1 cellular context compared by ENCODE assay signal in the genomic region with DNA sequence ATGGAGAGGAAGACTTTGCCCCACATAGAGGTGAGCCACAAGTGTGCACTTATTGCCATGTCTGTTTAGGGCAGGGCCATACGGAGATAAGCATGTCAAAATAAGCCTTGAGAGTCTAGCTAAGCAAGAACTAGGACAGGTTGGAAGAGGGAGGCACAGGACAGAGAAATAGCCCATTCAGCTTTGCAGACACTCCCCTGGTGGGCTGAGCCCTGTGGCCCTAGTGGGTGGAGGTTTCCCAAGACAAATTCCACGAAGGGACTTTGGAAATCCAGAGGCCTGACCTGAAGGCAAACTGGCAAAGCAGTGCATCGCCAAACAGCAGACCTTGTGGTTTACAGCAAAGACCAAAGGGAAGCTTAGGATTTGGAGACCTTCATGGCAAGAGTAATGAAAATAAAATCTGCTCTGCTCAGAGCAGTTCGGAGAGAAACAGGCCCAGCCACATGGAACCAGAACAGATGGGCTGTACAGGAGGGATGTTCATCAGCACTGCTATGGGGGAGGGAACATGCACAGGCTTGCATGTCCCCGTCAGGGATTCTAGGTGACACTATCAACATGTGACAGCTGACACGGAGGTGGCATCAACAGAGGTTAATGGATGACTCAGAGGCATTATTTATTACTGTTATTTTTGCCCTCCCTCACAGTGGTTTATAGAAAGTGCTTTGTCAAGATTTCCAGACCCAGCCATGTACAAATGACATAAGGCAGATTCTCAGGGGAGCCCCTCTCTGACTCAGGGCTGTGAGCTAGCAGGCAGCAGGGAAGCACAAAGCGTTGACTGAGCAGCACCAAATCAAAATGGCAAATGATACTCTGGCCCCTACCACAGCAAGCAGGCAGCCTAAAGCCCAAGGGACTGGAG.
TF ChIP-seq lines count a peak whose summit lies in the region.

No MANE protein-coding gene starts in this region.

TF ChIP-seq in K562, 482 proteins besides CTCF, POLR2A, EP300 and RAD21 (continued from another document and continues in another):
- TF ChIP-seq, protein P1, sequence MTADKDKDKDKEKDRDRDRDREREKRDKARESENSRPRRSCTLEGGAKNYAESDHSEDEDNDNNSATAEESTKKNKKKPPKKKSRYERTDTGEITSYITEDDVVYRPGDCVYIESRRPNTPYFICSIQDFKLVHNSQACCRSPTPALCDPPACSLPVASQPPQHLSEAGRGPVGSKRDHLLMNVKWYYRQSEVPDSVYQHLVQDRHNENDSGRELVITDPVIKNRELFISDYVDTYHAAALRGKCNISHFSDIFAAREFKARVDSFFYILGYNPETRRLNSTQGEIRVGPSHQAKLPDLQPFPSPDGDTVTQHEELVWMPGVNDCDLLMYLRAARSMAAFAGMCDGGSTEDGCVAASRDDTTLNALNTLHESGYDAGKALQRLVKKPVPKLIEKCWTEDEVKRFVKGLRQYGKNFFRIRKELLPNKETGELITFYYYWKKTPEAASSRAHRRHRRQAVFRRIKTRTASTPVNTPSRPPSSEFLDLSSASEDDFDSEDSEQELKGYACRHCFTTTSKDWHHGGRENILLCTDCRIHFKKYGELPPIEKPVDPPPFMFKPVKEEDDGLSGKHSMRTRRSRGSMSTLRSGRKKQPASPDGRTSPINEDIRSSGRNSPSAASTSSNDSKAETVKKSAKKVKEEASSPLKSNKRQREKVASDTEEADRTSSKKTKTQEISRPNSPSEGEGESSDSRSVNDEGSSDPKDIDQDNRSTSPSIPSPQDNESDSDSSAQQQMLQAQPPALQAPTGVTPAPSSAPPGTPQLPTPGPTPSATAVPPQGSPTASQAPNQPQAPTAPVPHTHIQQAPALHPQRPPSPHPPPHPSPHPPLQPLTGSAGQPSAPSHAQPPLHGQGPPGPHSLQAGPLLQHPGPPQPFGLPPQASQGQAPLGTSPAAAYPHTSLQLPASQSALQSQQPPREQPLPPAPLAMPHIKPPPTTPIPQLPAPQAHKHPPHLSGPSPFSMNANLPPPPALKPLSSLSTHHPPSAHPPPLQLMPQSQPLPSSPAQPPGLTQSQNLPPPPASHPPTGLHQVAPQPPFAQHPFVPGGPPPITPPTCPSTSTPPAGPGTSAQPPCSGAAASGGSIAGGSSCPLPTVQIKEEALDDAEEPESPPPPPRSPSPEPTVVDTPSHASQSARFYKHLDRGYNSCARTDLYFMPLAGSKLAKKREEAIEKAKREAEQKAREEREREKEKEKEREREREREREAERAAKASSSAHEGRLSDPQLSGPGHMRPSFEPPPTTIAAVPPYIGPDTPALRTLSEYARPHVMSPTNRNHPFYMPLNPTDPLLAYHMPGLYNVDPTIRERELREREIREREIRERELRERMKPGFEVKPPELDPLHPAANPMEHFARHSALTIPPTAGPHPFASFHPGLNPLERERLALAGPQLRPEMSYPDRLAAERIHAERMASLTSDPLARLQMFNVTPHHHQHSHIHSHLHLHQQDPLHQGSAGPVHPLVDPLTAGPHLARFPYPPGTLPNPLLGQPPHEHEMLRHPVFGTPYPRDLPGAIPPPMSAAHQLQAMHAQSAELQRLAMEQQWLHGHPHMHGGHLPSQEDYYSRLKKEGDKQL (CRISPR knock-in tag; IDR thresholded peaks at IDR 0.05; ENCODE audit: borderline replicate concordance), result no peak; the same call in 1 of the 2 replicates
- TF ChIP-seq ETV6 (IDR thresholded peaks at IDR 0.05; ENCODE audit: borderline replicate concordance in 1 of 2, low read depth in 2 of 2, low read length in 1 of 2) (no peak), ETV6 (CRISPR knock-in tag; IDR thresholded peaks at IDR 0.05; ENCODE audit: borderline replicate concordance) (no peak), ZNF507 (tag; conservative IDR thresholded peaks at IDR 0.05) (no peak), RFX5 (IDR thresholded peaks at IDR 0.05; ENCODE audit: low read depth, low read length) (no peak), DDX20 (tag; IDR thresholded peaks at IDR 0.05; ENCODE audit: low read depth) (no peak), ARID2 (IDR thresholded peaks at IDR 0.05) (no peak), ZKSCAN1 (IDR thresholded peaks at IDR 0.05; ENCODE audit: low read depth, low read length) (no peak; the same call in 1 of the 2 replicates), HMG20A (CRISPR knock-in tag; conservative IDR thresholded peaks at IDR 0.05) (0 out of 2 replicates have a peak, but pooled peaks have one; percentile 14), L3MBTL2 (IDR thresholded peaks at IDR 0.05) (peak; percentile 69; the same call in 1 of the 2 replicates), KDM1A (IDR thresholded peaks at IDR 0.05) (peak; percentile 76 to 93), SMAD4 (CRISPR knock-in tag; conservative IDR thresholded peaks at IDR 0.05) (0 out of 2 replicates have a peak, but pooled peaks have one; percentile 8), EWSR1 (IDR thresholded peaks at IDR 0.05; ENCODE audit: borderline replicate concordance, low read depth, partially characterized antibody) (no peak), ZNF165 (CRISPR knock-in tag; IDR thresholded peaks at IDR 0.05; ENCODE audit: borderline replicate concordance) (peak; percentile 32; the same call in 1 of the 2 replicates), SP2 (IDR thresholded peaks at IDR 0.05; ENCODE audit: extremely low read depth, low read depth, low read length, poor library complexity, severe bottlenecking) (no peak), HSF4 (CRISPR knock-in tag; IDR thresholded peaks at IDR 0.05; ENCODE audit: borderline replicate concordance) (no peak), XRCC5 (IDR thresholded peaks at IDR 0.05; ENCODE audit: low read depth, low read length) (no peak), GABPB1 (CRISPR knock-in tag; IDR thresholded peaks at IDR 0.05) (no peak), PPARD (CRISPR knock-in tag; IDR thresholded peaks at IDR 0.05) (no peak), ZNF3 (CRISPR knock-in tag; IDR thresholded peaks at IDR 0.05) (no peak), FOSL1 (tag; conservative IDR thresholded peaks at IDR 0.05) (peak; percentile 96), ZNF133 (CRISPR knock-in tag; IDR thresholded peaks at IDR 0.05) (no peak), ZNF384 (IDR thresholded peaks at IDR 0.05; ENCODE audit: low read depth, low read length) (0 out of 2 replicates have a peak, but pooled peaks have one; percentile 25), FOXK2 (conservative IDR thresholded peaks at IDR 0.05 in 1 of 2, IDR thresholded peaks at IDR 0.05 in 1 of 2; ENCODE audit: low read depth in 2 of 2) (peak; percentile 69 to 78), CHD1 (IDR thresholded peaks at IDR 0.05; ENCODE audit: low read length) (no peak), KLF16 (IDR thresholded peaks at IDR 0.05) (peak; percentile 23; the same call in 1 of the 2 replicates), ZNF143 (CRISPR knock-in tag; IDR thresholded peaks at IDR 0.05) (no peak), ZNF830 (CRISPR knock-in tag; IDR thresholded peaks at IDR 0.05) (no peak), PYGO2 (tag; IDR thresholded peaks at IDR 0.05) (no peak)
- TF ChIP-seq, protein P2, sequence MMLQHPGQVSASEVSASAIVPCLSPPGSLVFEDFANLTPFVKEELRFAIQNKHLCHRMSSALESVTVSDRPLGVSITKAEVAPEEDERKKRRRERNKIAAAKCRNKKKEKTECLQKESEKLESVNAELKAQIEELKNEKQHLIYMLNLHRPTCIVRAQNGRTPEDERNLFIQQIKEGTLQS (IDR thresholded peaks at IDR 0.05), result peak; percentile 96
- TF ChIP-seq, protein P2 (CRISPR knock-in tag; conservative IDR thresholded peaks at IDR 0.05), result 0 out of 2 replicates have a peak, but pooled peaks have one; percentile 66
- TF ChIP-seq, protein P3, sequence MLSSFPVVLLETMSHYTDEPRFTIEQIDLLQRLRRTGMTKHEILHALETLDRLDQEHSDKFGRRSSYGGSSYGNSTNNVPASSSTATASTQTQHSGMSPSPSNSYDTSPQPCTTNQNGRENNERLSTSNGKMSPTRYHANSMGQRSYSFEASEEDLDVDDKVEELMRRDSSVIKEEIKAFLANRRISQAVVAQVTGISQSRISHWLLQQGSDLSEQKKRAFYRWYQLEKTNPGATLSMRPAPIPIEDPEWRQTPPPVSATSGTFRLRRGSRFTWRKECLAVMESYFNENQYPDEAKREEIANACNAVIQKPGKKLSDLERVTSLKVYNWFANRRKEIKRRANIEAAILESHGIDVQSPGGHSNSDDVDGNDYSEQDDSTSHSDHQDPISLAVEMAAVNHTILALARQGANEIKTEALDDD (IDR thresholded peaks at IDR 0.05), result no peak
- TF ChIP-seq, protein P4, sequence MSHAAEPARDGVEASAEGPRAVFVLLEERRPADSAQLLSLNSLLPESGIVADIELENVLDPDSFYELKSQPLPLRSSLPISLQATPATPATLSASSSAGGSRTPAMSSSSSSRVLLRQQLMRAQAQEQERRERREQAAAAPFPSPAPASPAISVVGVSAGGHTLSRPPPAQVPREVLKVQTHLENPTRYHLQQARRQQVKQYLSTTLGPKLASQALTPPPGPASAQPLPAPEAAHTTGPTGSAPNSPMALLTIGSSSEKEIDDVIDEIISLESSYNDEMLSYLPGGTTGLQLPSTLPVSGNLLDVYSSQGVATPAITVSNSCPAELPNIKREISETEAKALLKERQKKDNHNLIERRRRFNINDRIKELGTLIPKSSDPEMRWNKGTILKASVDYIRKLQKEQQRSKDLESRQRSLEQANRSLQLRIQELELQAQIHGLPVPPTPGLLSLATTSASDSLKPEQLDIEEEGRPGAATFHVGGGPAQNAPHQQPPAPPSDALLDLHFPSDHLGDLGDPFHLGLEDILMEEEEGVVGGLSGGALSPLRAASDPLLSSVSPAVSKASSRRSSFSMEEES (CRISPR knock-in tag; IDR thresholded peaks at IDR 0.05), result 0 out of 2 replicates have a peak, but pooled peaks have one; percentile 12
- TF ChIP-seq, protein P5, sequence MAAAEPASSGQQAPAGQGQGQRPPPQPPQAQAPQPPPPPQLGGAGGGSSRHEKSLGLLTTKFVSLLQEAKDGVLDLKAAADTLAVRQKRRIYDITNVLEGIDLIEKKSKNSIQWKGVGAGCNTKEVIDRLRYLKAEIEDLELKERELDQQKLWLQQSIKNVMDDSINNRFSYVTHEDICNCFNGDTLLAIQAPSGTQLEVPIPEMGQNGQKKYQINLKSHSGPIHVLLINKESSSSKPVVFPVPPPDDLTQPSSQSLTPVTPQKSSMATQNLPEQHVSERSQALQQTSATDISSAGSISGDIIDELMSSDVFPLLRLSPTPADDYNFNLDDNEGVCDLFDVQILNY (CRISPR knock-in tag; IDR thresholded peaks at IDR 0.05), result peak; percentile 5; the same call in 1 of the 2 replicates
- TF ChIP-seq, protein P6, sequence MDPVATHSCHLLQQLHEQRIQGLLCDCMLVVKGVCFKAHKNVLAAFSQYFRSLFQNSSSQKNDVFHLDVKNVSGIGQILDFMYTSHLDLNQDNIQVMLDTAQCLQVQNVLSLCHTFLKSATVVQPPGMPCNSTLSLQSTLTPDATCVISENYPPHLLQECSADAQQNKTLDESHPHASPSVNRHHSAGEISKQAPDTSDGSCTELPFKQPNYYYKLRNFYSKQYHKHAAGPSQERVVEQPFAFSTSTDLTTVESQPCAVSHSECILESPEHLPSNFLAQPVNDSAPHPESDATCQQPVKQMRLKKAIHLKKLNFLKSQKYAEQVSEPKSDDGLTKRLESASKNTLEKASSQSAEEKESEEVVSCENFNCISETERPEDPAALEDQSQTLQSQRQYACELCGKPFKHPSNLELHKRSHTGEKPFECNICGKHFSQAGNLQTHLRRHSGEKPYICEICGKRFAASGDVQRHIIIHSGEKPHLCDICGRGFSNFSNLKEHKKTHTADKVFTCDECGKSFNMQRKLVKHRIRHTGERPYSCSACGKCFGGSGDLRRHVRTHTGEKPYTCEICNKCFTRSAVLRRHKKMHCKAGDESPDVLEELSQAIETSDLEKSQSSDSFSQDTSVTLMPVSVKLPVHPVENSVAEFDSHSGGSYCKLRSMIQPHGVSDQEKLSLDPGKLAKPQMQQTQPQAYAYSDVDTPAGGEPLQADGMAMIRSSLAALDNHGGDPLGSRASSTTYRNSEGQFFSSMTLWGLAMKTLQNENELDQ (CRISPR knock-in tag; IDR thresholded peaks at IDR 0.05; ENCODE audit: borderline replicate concordance), result no peak
- TF ChIP-seq, protein P7, sequence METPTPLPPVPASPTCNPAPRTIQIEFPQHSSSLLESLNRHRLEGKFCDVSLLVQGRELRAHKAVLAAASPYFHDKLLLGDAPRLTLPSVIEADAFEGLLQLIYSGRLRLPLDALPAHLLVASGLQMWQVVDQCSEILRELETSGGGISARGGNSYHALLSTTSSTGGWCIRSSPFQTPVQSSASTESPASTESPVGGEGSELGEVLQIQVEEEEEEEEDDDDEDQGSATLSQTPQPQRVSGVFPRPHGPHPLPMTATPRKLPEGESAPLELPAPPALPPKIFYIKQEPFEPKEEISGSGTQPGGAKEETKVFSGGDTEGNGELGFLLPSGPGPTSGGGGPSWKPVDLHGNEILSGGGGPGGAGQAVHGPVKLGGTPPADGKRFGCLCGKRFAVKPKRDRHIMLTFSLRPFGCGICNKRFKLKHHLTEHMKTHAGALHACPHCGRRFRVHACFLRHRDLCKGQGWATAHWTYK (CRISPR knock-in tag; IDR thresholded peaks at IDR 0.05), result 0 out of 2 replicates have a peak, but pooled peaks have one; percentile 28
- TF ChIP-seq, protein P8, sequence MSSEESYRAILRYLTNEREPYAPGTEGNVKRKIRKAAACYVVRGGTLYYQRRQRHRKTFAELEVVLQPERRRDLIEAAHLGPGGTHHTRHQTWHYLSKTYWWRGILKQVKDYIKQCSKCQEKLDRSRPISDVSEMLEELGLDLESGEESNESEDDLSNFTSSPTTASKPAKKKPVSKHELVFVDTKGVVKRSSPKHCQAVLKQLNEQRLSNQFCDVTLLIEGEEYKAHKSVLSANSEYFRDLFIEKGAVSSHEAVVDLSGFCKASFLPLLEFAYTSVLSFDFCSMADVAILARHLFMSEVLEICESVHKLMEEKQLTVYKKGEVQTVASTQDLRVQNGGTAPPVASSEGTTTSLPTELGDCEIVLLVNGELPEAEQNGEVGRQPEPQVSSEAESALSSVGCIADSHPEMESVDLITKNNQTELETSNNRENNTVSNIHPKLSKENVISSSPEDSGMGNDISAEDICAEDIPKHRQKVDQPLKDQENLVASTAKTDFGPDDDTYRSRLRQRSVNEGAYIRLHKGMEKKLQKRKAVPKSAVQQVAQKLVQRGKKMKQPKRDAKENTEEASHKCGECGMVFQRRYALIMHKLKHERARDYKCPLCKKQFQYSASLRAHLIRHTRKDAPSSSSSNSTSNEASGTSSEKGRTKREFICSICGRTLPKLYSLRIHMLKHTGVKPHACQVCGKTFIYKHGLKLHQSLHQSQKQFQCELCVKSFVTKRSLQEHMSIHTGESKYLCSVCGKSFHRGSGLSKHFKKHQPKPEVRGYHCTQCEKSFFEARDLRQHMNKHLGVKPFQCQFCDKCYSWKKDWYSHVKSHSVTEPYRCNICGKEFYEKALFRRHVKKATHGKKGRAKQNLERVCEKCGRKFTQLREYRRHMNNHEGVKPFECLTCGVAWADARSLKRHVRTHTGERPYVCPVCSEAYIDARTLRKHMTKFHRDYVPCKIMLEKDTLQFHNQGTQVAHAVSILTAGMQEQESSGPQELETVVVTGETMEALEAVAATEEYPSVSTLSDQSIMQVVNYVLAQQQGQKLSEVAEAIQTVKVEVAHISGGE (CRISPR knock-in tag; IDR thresholded peaks at IDR 0.05), result no peak; a peak in 1 of 6 replicates
